In the genomic region with DNA sequence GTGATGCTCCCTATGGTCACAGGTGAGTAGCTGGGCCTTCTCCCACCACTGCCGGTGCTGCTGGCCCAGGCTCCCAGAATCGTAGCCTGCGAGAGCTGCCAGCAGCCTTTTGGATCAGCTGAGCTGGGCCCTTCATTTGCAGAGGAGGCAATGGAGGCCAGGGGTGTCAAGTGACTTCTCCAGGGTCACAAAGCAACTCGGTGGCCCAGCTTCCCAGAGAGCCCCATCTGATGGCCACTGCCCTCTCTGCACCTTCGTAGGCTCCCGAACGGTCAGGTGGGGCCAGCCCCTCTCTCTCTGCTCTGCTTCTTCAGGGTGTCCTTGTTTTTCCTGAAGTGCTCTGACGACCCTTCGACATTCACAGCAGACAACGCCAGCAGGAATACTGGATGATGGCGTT, we compare ENCODE assay signal across 1 cellular context.
TF ChIP-seq lines count a peak whose summit lies in the region.

No MANE protein-coding gene starts in this region.

TF ChIP-seq in HepG2, 621 proteins besides CTCF, POLR2A, EP300 and RAD21:
- peak; percentile 38 for TF ChIP-seq ZNF768 (CRISPR knock-in tag; IDR thresholded peaks at IDR 0.05)
- TF ChIP-seq YEATS4 (CRISPR knock-in tag; IDR thresholded peaks at IDR 0.05; ENCODE audit: borderline replicate concordance): no peak
TF ChIP-seq in HepG2: peak in this region for 1.
